ENCODE assay signal across 9 cellular contexts in genomic region chr9:136664799-136665082, GRCh38. TPM values are rescaled to one million over a fixed set of nuclear protein-coding genes. Genes with fewer than 3 reads are reported as not detected.
A peak's percentile ranks its signal among the peaks of the same experiment; 100 is the strongest.
DNase-seq lines count a peak whose midpoint lies in the region; ATAC-seq and TF ChIP-seq lines count a peak whose summit lies in the region.
"Had no signal": no experiment of that assay in that cellular context is flagged by ENCODE, and none has a peak within 500 bp of the region (broad histone marks: within the 10 kb centered on the region; RNA-seq: fewer than 3 reads in every experiment).

No MANE protein-coding gene starts in this region.

- WGBS in mesodermal cell (ENCODE audit: insufficient coverage in 2 of 2), 2 experiments = 94 to 95% methylated on average over 14 of the region's 14 CpGs
- WGBS in thyroid gland, 2 donors = 66 to 82% methylated on average over 12 to 14 of the region's 14 CpGs

- peak overlapping the region; percentile 75 for H3K4me3 Mint-ChIP-seq in activated T-cell treated with anti-CD3 and anti-CD28 coated beads, Interleukin-2, amount 50 U/mL, for 4 hours
- H3K4me3 Mint-ChIP-seq in brain = peak overlapping the region; percentile 28 to 80 (median 75)

- no peak for DNase-seq in activated T-cell treated with anti-CD3 and anti-CD28 coated beads, Interleukin-2, amount 50 U/mL, for 4 hours
- DNase-seq in activated T-cell treated with anti-CD3 and anti-CD28 coated beads, Interleukin-2, amount 50 U/mL, for 1 hour = no peak
- no peak for DNase-seq in thyroid gland
- DNase-seq in NCI-H2196 (lab: John Stamatoyannopoulos, UW; ENCODE audit: unreplicated experiment) = no peak
- DNase-seq in HT-29 (ENCODE audit: low spot score) = no peak
- DNase-seq in SHP77 treated with DMSO at 0.1 percent for 48 hours (lab: John Stamatoyannopoulos, UW) = no peak
- DNase-seq: kidney glomerular epithelial cell had no signal

- H3K9me3 ChIP-seq in mesodermal cell (ENCODE audit: control insufficient read depth, low read length) (no peaks in the 10 kb centered on the region), thyroid gland (no peaks in the 10 kb centered on the region)

- H3K27ac Mint-ChIP-seq in brain = peak overlapping the region in 1 of 5 experiments; percentile 22

- H3K27me3 Mint-ChIP-seq in activated T-cell treated with anti-CD3 and anti-CD28 coated beads, Interleukin-2, amount 50 U/mL, for 4 hours (ENCODE audit: low read depth) = peaks cover 25% of the 10 kb centered on the region
- H3K27me3 Mint-ChIP-seq in brain = peaks cover 3% of the 10 kb centered on the region

- H3K27me3 ChIP-seq in thyroid gland = no peaks in the 10 kb centered on the region

- no peaks in the 10 kb centered on the region for H3K36me3 Mint-ChIP-seq in activated T-cell treated with anti-CD3 and anti-CD28 coated beads, Interleukin-2, amount 50 U/mL, for 4 hours (ENCODE audit: insufficient read depth)
- H3K36me3 Mint-ChIP-seq in brain = no peaks in the 10 kb centered on the region

- no peak for TF ChIP-seq CTCF in brain (conservative IDR thresholded peaks at IDR 0.05)
- TF ChIP-seq CTCF in thyroid gland (IDR thresholded peaks at IDR 0.05) = no peak

- intact Hi-C loops in thyroid gland (cut with DNase I) = no loop called here

- peaks cover 5% of the 10 kb centered on the region for H3K4me1 Mint-ChIP-seq in activated T-cell treated with anti-CD3 and anti-CD28 coated beads, Interleukin-2, amount 50 U/mL, for 4 hours (ENCODE audit: low read depth)
- H3K4me1 Mint-ChIP-seq in brain = peaks cover 5% of the 10 kb centered on the region

- peaks cover 22% of the 10 kb centered on the region for H3K4me1 ChIP-seq in mesodermal cell (ENCODE audit: control insufficient read depth, insufficient read depth, low read length, poor library complexity, severe bottlenecking)
- peaks cover 0 to 9% of the 10 kb centered on the region in 2 donors for H3K4me1 ChIP-seq in thyroid gland

- TF ChIP-seq POLR2A in thyroid gland (IDR thresholded peaks at IDR 0.05) = no peak

- peak overlapping the region; percentile 41 for H3K4me3 ChIP-seq in mesodermal cell (ENCODE audit: extremely low read depth, insufficient read depth, low read length, poor library complexity, severe bottlenecking)
- peak overlapping the region in 1 of 3 donors; percentile 38 for H3K4me3 ChIP-seq in thyroid gland (replicated peaks in 1 of 3)

- H3K9me3 Mint-ChIP-seq in activated T-cell treated with anti-CD3 and anti-CD28 coated beads, Interleukin-2, amount 50 U/mL, for 4 hours = no peaks in the 10 kb centered on the region
- no peaks in the 10 kb centered on the region for H3K9me3 Mint-ChIP-seq in brain

- no peak for ATAC-seq in activated T-cell treated with anti-CD3 and anti-CD28 coated beads, Interleukin-2, amount 50 U/mL, for 4 hours

- H3K36me3 ChIP-seq in mesodermal cell (ENCODE audit: control insufficient read depth, insufficient read depth, low read length) (peaks cover 5% of the 10 kb centered on the region), thyroid gland (peaks cover 11 to 18% of the 10 kb centered on the region in 2 donors)

- H3K27ac ChIP-seq in mesodermal cell (ENCODE audit: low read depth, low read length, severe bottlenecking) (peak overlapping the region; percentile 92), thyroid gland (peak overlapping the region; percentile 4 to 61 (median 30))

RNA-seq across cellular contexts. Expression of gene EGFL7, which starts 2.0 kb away (rescaled TPM):
- 1 to 10 TPM; 2.3 to 4.3 (median 3.2) TPM for total RNA-seq in activated T-cell treated with anti-CD3 and anti-CD28 coated beads, Interleukin-2, amount 50 U/mL, for 4 hours
- polyA plus RNA-seq in brain (ENCODE audit: insufficient read depth, low read depth, low replicate concordance) = 36.4 TPM
- polyA plus RNA-seq in mesodermal cell (2013, experiment 1 of 2) = 188 TPM
- 118 TPM for polyA plus RNA-seq in mesodermal cell (2013, experiment 2 of 2)
- 100 to 1,000 TPM in 1 of 4 donors, 10 to 100 TPM in 3; 38.4 to 143 (median 81.6) TPM for total RNA-seq in thyroid gland
- 3.2 and 6.4 TPM in 2 replicates for total RNA-seq in HT-29 (2014; rRNA removed; shearing (Covaris generic))

RNA-seq across cellular contexts. Expression of gene AGPAT2, which starts 22.5 kb away (rescaled TPM):
- 10 to 100 TPM; 11.4 to 14.3 (median 11.7) TPM for total RNA-seq in activated T-cell treated with anti-CD3 and anti-CD28 coated beads, Interleukin-2, amount 50 U/mL, for 4 hours
- polyA plus RNA-seq in brain (ENCODE audit: insufficient read depth, low read depth, low replicate concordance) = 42.6 TPM
- 30.0 TPM for polyA plus RNA-seq in mesodermal cell (2013, experiment 1 of 2)
- polyA plus RNA-seq in mesodermal cell (2013, experiment 2 of 2) = 23.8 TPM
- 10 to 100 TPM; 58.6 to 78.7 (median 72.0) TPM for total RNA-seq in thyroid gland
- total RNA-seq in HT-29 (2014; rRNA removed; shearing (Covaris generic)) = 160 and 167 TPM in 2 replicates

RNA-seq across cellular contexts. Expression of gene DIPK1B, which starts 47.6 kb away (rescaled TPM):
- under 1 TPM in 2 of 3 donors, not detected in 1; 0.16 to 0.18 TPM for total RNA-seq in activated T-cell treated with anti-CD3 and anti-CD28 coated beads, Interleukin-2, amount 50 U/mL, for 4 hours
- polyA plus RNA-seq in brain (ENCODE audit: insufficient read depth, low read depth, low replicate concordance) = 35.5 TPM
- 89.9 TPM for polyA plus RNA-seq in mesodermal cell (2013, experiment 1 of 2)
- 67.3 TPM for polyA plus RNA-seq in mesodermal cell (2013, experiment 2 of 2)
- 10 to 100 TPM; 19.4 to 23.6 (median 22.6) TPM for total RNA-seq in thyroid gland
- total RNA-seq in HT-29 (2014; rRNA removed; shearing (Covaris generic)) = not detected in 2 replicates

Comparison
In these comparisons a context has a peak if more than half of its experiments do, and no peak if none do; other contexts are left out.
1. RNA of gene DIPK1B, which starts 47.6 kb away (total RNA-seq): 19.4 to 23.6 TPM in thyroid gland; 0.16 to 0.18 TPM in activated T-cell treated with anti-CD3 and anti-CD28 coated beads, Interleukin-2, amount 50 U/mL, for 4 hours and not detected in HT-29; every median in the first group is over 10 times any median in the second.